ENCODE assay signal across 8 cellular contexts in the genomic region with DNA sequence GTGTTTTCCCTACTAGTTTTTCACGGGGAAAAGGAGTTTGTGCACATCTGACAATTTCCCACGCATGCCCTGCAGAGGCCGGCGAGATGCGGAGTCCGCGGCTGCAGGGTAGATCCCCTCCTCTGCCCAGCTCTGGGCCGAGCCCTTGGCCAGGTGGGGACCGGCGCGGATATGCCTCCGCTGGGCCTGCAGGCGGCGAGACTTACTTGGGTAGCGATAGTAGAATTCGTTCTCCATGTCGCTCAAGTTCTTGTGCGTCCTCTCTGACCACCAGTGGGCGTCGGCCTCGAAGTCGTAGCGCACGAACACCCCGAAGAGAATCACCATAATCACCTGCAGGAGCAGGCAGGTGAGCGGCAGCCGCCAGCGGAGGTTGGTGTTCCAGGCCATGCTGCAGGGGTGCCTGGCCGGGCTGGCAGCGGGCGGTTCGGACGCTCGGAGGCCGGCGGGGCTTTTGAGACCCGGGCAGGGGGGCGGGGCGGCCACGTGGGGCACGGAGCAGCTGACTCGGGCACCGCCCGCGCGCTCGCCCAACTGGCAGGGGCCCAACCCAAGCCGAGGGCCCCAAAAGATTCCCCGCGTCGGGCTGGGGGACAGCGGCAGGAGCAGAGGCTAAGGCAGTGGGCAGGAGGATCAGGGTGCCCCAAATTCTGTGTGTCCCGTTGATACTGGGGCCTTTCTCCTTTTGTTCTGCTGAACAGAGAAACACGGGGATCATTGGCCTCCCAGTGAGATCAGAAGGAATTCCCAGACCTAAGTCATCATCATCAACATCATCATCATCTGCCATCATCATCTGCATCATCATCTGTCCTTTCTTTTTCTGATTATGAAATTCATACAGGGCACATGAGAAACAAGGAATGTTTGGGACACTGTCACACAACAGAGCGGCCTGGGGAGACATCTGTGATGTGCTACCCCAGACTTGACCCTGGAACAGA.
DNase-seq lines count a peak whose midpoint lies in the region; ATAC-seq and TF ChIP-seq lines count a peak whose summit lies in the region.

A gene (minus strand): TSS at position 429 of the 944 bp plus-strand sequence. CDS start 39 bp downstream, at position 390.

- H3K4me2 ChIP-seq in MM.1S (ENCODE audit: low read depth, low read length) = peak within 1 kb of the TSS; percentile 53

- H3K27ac ChIP-seq in MM.1S (ENCODE audit: low read length) = no peak within 1 kb of the TSS

- no peaks in the 10 kb centered on the region for H3K9me3 Mint-ChIP-seq in stimulated activated naive CD8-positive, alpha-beta T cell treated with anti-CD3 and anti-CD28 coated beads, Interleukin-15, amount 100 ng/mL, for 72 hours

- DNase-seq in EL (peak; percentile 16), MM.1S (peak; percentile 34), cerebellar cortex (ENCODE audit: low spot score) (peak; percentile 42), islet precursor cell (peak; percentile 89), GDM1 (lab: John Stamatoyannopoulos, UW) (no peak), HCEC 1CT (no peak)
- DNase-seq in stimulated activated naive CD8-positive, alpha-beta T cell treated with anti-CD3 and anti-CD28 coated beads, Interleukin-15, amount 100 ng/mL, for 72 hours = peak; percentile 19 to 37
- no peak for DNase-seq in activated CD4-positive, alpha-beta T cell treated with anti-CD3 and anti-CD28 coated beads, Interleukin-2, amount 50 U/mL, for 1 hour

- TF ChIP-seq CTCF in MM.1S (IDR thresholded peaks at IDR 0.05; ENCODE audit: low read length) = peak; percentile 40

- peaks cover 26% of the 10 kb centered on the region for H3K27me3 ChIP-seq in MM.1S (replicated peaks; ENCODE audit: insufficient read depth, low read length)

- H3K4me3 ChIP-seq in MM.1S (ENCODE audit: low read length) = peak within 1 kb of the TSS; percentile 10; the same call in 1 of the 2 replicates

- no peaks in the 10 kb centered on the region for H4K20me1 ChIP-seq in MM.1S (ENCODE audit: insufficient read depth, low read length)

- no peak within 1 kb of the TSS for H3K27ac Mint-ChIP-seq in stimulated activated naive CD8-positive, alpha-beta T cell treated with anti-CD3 and anti-CD28 coated beads, Interleukin-15, amount 100 ng/mL, for 72 hours

- H3K4me1 Mint-ChIP-seq in stimulated activated naive CD8-positive, alpha-beta T cell treated with anti-CD3 and anti-CD28 coated beads, Interleukin-15, amount 100 ng/mL, for 72 hours = peaks cover 10% of the 10 kb centered on the region

- H3K9ac ChIP-seq in MM.1S (ENCODE audit: low read length) = no peak within 1 kb of the TSS

- no peaks in the 10 kb centered on the region for H3F3A ChIP-seq in MM.1S (ENCODE audit: insufficient read depth, low read length)

- peak; percentile 72 for ATAC-seq in stimulated activated naive CD8-positive, alpha-beta T cell treated with anti-CD3 and anti-CD28 coated beads, Interleukin-15, amount 100 ng/mL, for 72 hours

- no peaks in the 10 kb centered on the region for H3K9me3 ChIP-seq in MM.1S (replicated peaks; ENCODE audit: insufficient read depth, low read length)

- peaks cover 81% of the 10 kb centered on the region for H3K27me3 Mint-ChIP-seq in stimulated activated naive CD8-positive, alpha-beta T cell treated with anti-CD3 and anti-CD28 coated beads, Interleukin-15, amount 100 ng/mL, for 72 hours

- no peaks in the 10 kb centered on the region for H3K79me2 ChIP-seq in MM.1S (ENCODE audit: low read length)

- peak within 1 kb of the TSS; percentile 42 to 55 for H3K4me3 Mint-ChIP-seq in stimulated activated naive CD8-positive, alpha-beta T cell treated with anti-CD3 and anti-CD28 coated beads, Interleukin-15, amount 100 ng/mL, for 72 hours

- H3K4me1 ChIP-seq in MM.1S (ENCODE audit: low read length) = peaks cover 8% of the 10 kb centered on the region; the same call in 1 of the 2 replicates

- H3K36me3 ChIP-seq in MM.1S (replicated peaks; ENCODE audit: insufficient read depth, low read length) = no peaks in the 10 kb centered on the region

- H2AFZ ChIP-seq in MM.1S (ENCODE audit: low read length) = no peak within 1 kb of the TSS

- H3K9me2 ChIP-seq in MM.1S (replicated peaks; ENCODE audit: insufficient read depth, low read length) = no peaks in the 10 kb centered on the region

Comparison
In these comparisons a context has a peak if more than half of its experiments do, and no peak if none do; other contexts are left out.
1. DNase-seq: peak in EL (single experiment), MM.1S (single experiment), cerebellar cortex (single experiment), islet precursor cell (single experiment) and stimulated activated naive CD8-positive, alpha-beta T cell treated with anti-CD3 and anti-CD28 coated beads, Interleukin-15, amount 100 ng/mL, for 72 hours (2 of 2); none in GDM1 (single experiment), activated CD4-positive, alpha-beta T cell treated with anti-CD3 and anti-CD28 coated beads, Interleukin-2, amount 50 U/mL, for 1 hour (single experiment) and HCEC 1CT (single experiment).